ENCODE assay signal across 22 cellular contexts in genomic region chr1:160658956-160659255, GRCh38. TPM values are rescaled to one million over a fixed set of nuclear protein-coding genes. Genes with fewer than 3 reads are reported as not detected.
A peak's percentile ranks its signal among the peaks of the same experiment; 100 is the strongest.
DNase-seq lines count a peak whose midpoint lies in the region; ATAC-seq, FAIRE-seq and TF ChIP-seq lines count a peak whose summit lies in the region.
"Had no signal": no experiment of that assay in that cellular context is flagged by ENCODE, and none has a peak within 500 bp of the region (broad histone marks: within the 10 kb centered on the region; RNA-seq: fewer than 3 reads in every experiment).

No MANE protein-coding gene starts in this region.

- no peak overlapping the region for H3K4me2 ChIP-seq in K562 (ENCODE audit: insufficient read depth, low read length)

- H3K4me3 ChIP-seq in K562 (no peak overlapping the region), thymus (ENCODE audit: low read length) (no peak overlapping the region), right atrium auricular region (no peak overlapping the region)
- H3K4me3 ChIP-seq: GM12878, GM23248 had no signal

- H3K27ac ChIP-seq in K562 (ENCODE audit: extremely low read depth, low read depth, low read length) (no peak overlapping the region; the same call in 2 of the 3 replicates), thymus (ENCODE audit: low read depth) (peak overlapping the region; percentile 95), right atrium auricular region (no peak overlapping the region)
- H3K27ac ChIP-seq: GM23248 had no signal

- peaks cover 63% of the 10 kb centered on the region for H3K4me1 Mint-ChIP-seq in activated CD8-positive, alpha-beta T cell treated with anti-CD3 and anti-CD28 coated beads, Interleukin-2, amount 10 ng/mL, durations not matched to agents 7 days and 5 days (ENCODE audit: low read depth)
- peaks cover 43% of the 10 kb centered on the region for H3K4me1 Mint-ChIP-seq in activated CD8-positive, alpha-beta T cell treated with anti-CD3 and anti-CD28 coated beads for 36 hours (ENCODE audit: low read depth)
- peaks cover 32 to 68% (median 60%) of the 10 kb centered on the region in 4 donors for H3K4me1 Mint-ChIP-seq in naive thymus-derived CD8-positive, alpha-beta T cell

- peaks cover 0 to 15% of the 10 kb centered on the region in 2 experiments; a peak in 4 of 5 replicates for H3K4me1 ChIP-seq in K562 (replicated peaks in 1 of 2; ENCODE audit: control insufficient read depth in 2 of 2, insufficient read depth in 2 of 2, low read length in 2 of 2)
- peaks cover 57% of the 10 kb centered on the region for H3K4me1 ChIP-seq in thymus (ENCODE audit: control insufficient read depth, insufficient read depth, low read length)
- no peaks in the 10 kb centered on the region for H3K4me1 ChIP-seq in right atrium auricular region

- H3K9me3 Mint-ChIP-seq in activated CD8-positive, alpha-beta T cell treated with anti-CD3 and anti-CD28 coated beads, Interleukin-2, amount 10 ng/mL, durations not matched to agents 7 days and 5 days (ENCODE audit: insufficient read depth), result no peaks in the 10 kb centered on the region
- peaks cover 10% of the 10 kb centered on the region for H3K9me3 Mint-ChIP-seq in activated CD8-positive, alpha-beta T cell treated with anti-CD3 and anti-CD28 coated beads for 36 hours
- H3K9me3 Mint-ChIP-seq in naive thymus-derived CD8-positive, alpha-beta T cell, result peaks cover 0 to 4% (median 0%) of the 10 kb centered on the region in 9 donors

- CTCF ChIA-PET in activated CD8-positive, alpha-beta T cell treated with anti-CD3 and anti-CD28 coated beads, Interleukin-2, amount 10 ng/mL, durations not matched to agents 7 days and 5 days (lab: Charles Lee), result interaction anchor here (1.5 kb wide), 1 partner anchor 14 kb away, joined by 4 read pairs; no protein-coding TSS in a partner anchor
- CTCF ChIA-PET in activated CD8-positive, alpha-beta T cell treated with anti-CD3 and anti-CD28 coated beads for 36 hours (lab: Charles Lee), result interaction anchor here (1.4 to 1.5 kb wide), 2 partner anchors 64 to 66 kb away, joined by 3 read pairs; no protein-coding TSS in a partner anchor
- CTCF ChIA-PET in K562 (lab: Yijun Ruan, JAX; ENCODE audit: low intra/inter-chr PET ratio), result no interaction called here

- POLR2A ChIA-PET in activated CD8-positive, alpha-beta T cell treated with anti-CD3 and anti-CD28 coated beads, Interleukin-2, amount 10 ng/mL, durations not matched to agents 7 days and 5 days (lab: Charles Lee), result interaction anchor here (0.7 to 2.1 kb wide), 2 partner anchors 12 to 49 kb away, joined by 4 to 6 read pairs; partner anchors contain the start of gene SLAMF1
- POLR2A ChIA-PET in activated CD8-positive, alpha-beta T cell treated with anti-CD3 and anti-CD28 coated beads for 36 hours (lab: Charles Lee), result no interaction called here
- POLR2A ChIA-PET in K562 (lab: Yijun Ruan, JAX), result interaction anchor here (1.3 kb wide), 1 partner anchor 19 kb away, joined by 3 read pairs; no protein-coding TSS in a partner anchor
- POLR2A ChIA-PET in naive thymus-derived CD8-positive, alpha-beta T cell (lab: Charles Lee), result no interaction called here

- DNase-seq in activated CD8-positive, alpha-beta T cell treated with anti-CD3 and anti-CD28 coated beads, Interleukin-2, amount 10 ng/mL, durations not matched to agents 7 days and 5 days, result peak; percentile 19
- DNase-seq in activated CD8-positive, alpha-beta T cell treated with anti-CD3 and anti-CD28 coated beads for 36 hours, result no peak
- no peak for DNase-seq in GM12892 (ENCODE audit: insufficient read length)
- DNase-seq in K562 (ENCODE audit: extremely low read depth in 1 of 4, low spot score in 3 of 4), result peak in 1 of 4 experiments; percentile 20
- DNase-seq in right atrium auricular region (ENCODE audit: low spot score), result no peak
- DNase-seq in naive thymus-derived CD8-positive, alpha-beta T cell, result no peak
- DNase-seq: Calu3, DMS79, GM23248, HCEC 1CT, NCI-H1048, NCI-H1436 treated with DMSO at 0.1 percent for 48 hours, NCI-H2029 treated with DMSO at 0.1 percent for 48 hours, NCI-H2171 treated with DMSO at 0.1 percent for 48 hours, NCI-H748 treated with DMSO at 0.1 percent for 48 hours had no signal

- TF ChIP-seq POLR2A in GM12892 (IDR thresholded peaks at IDR 0.05; ENCODE audit: low read depth, low read length) (no peak), K562 (conservative IDR thresholded peaks at IDR 0.05) (no peak)

- no peak overlapping the region for H2AFZ ChIP-seq in K562 (ENCODE audit: low read depth, low read length)
- H2AFZ ChIP-seq: GM23248 had no signal

- H3K27me3 Mint-ChIP-seq in activated CD8-positive, alpha-beta T cell treated with anti-CD3 and anti-CD28 coated beads, Interleukin-2, amount 10 ng/mL, durations not matched to agents 7 days and 5 days (ENCODE audit: low read depth), result no peaks in the 10 kb centered on the region
- no peaks in the 10 kb centered on the region for H3K27me3 Mint-ChIP-seq in activated CD8-positive, alpha-beta T cell treated with anti-CD3 and anti-CD28 coated beads for 36 hours
- H3K27me3 Mint-ChIP-seq in naive thymus-derived CD8-positive, alpha-beta T cell, result no peaks in the 10 kb centered on the region

- in situ Hi-C loops in K562 (cut with MboI), result no loop called here

- WGBS in K562 (ENCODE audit: insufficient coverage, low coverage, missing lambda C conversion rate), result 90% methylated on average over 1 of the region's 1 CpG
- 100% methylated on average over 1 of the region's 1 CpG for WGBS in thymus

- H3K9me3 ChIP-seq in K562 (replicated peaks; ENCODE audit: control insufficient read depth, insufficient read depth, low read depth, low read length), result no peaks in the 10 kb centered on the region
- no peaks in the 10 kb centered on the region for H3K9me3 ChIP-seq in thymus (ENCODE audit: control insufficient read depth)
- H3K9me3 ChIP-seq in right atrium auricular region, result no peaks in the 10 kb centered on the region

- BruUV-seq in K562 (replicated peaks; lab: Mats Ljungman, UMichigan), result no TSS peak

- no peak overlapping the region for H3K9ac ChIP-seq in K562 (ENCODE audit: insufficient read depth in 1 of 2, low read depth in 2 of 2, low read length in 2 of 2)
- H3K9ac ChIP-seq: GM23248 had no signal

- H4K20me1 ChIP-seq in K562 (replicated peaks; ENCODE audit: control insufficient read depth, insufficient read depth, low read length), result no peaks in the 10 kb centered on the region

- no peaks in the 10 kb centered on the region for H3K9me1 ChIP-seq in K562 (ENCODE audit: control insufficient read depth, insufficient read depth, low read length)

- ATAC-seq in activated CD8-positive, alpha-beta T cell treated with anti-CD3 and anti-CD28 coated beads, Interleukin-2, amount 10 ng/mL, durations not matched to agents 7 days and 5 days, result no peak
- no peak for ATAC-seq in activated CD8-positive, alpha-beta T cell treated with anti-CD3 and anti-CD28 coated beads for 36 hours
- peak; percentile 56 for ATAC-seq in K562
- ATAC-seq in naive thymus-derived CD8-positive, alpha-beta T cell, result no peak
- ATAC-seq: GM12878 had no signal

- peaks cover 33% of the 10 kb centered on the region for H3K36me3 Mint-ChIP-seq in activated CD8-positive, alpha-beta T cell treated with anti-CD3 and anti-CD28 coated beads, Interleukin-2, amount 10 ng/mL, durations not matched to agents 7 days and 5 days (ENCODE audit: low read depth)
- H3K36me3 Mint-ChIP-seq in activated CD8-positive, alpha-beta T cell treated with anti-CD3 and anti-CD28 coated beads for 36 hours (ENCODE audit: low read depth), result peaks cover 9% of the 10 kb centered on the region
- H3K36me3 Mint-ChIP-seq in naive thymus-derived CD8-positive, alpha-beta T cell, result peaks cover 0 to 3% (median 0%) of the 10 kb centered on the region in 3 donors

- H3K79me2 ChIP-seq in K562 (ENCODE audit: control insufficient read depth, insufficient read depth, low read length), result no peaks in the 10 kb centered on the region

- H3K27ac Mint-ChIP-seq in activated CD8-positive, alpha-beta T cell treated with anti-CD3 and anti-CD28 coated beads, Interleukin-2, amount 10 ng/mL, durations not matched to agents 7 days and 5 days, result no peak overlapping the region
- no peak overlapping the region for H3K27ac Mint-ChIP-seq in activated CD8-positive, alpha-beta T cell treated with anti-CD3 and anti-CD28 coated beads for 36 hours
- H3K27ac Mint-ChIP-seq in naive thymus-derived CD8-positive, alpha-beta T cell, result peak overlapping the region in 1 of 10 donors; percentile 87

- TF ChIP-seq EP300 in K562 (IDR thresholded peaks at IDR 0.05; ENCODE audit: low read length), result no peak

- intact Hi-C loops in activated CD8-positive, alpha-beta T cell treated with anti-CD3 and anti-CD28 coated beads for 36 hours (cut with micrococcal nuclease), result no loop called here
- intact Hi-C loops in K562 (cut with micrococcal nuclease), result no loop called here

- no peak for TF ChIP-seq CTCF in activated CD8-positive, alpha-beta T cell treated with anti-CD3 and anti-CD28 coated beads for 36 hours (IDR thresholded peaks at IDR 0.05)
- TF ChIP-seq CTCF in K562 (IDR thresholded peaks at IDR 0.05 in 2 of 3, conservative IDR thresholded peaks at IDR 0.05 in 1 of 3; ENCODE audit: insufficient read depth in 2 of 3, low read depth in 1 of 3, low read length in 3 of 3), result no peak
- TF ChIP-seq CTCF in right atrium auricular region (IDR thresholded peaks at IDR 0.05), result no peak

- H3K36me3 ChIP-seq in K562 (ENCODE audit: control insufficient read depth, insufficient read depth, low read length) (no peaks in the 10 kb centered on the region), thymus (ENCODE audit: control insufficient read depth, insufficient read depth) (no peaks in the 10 kb centered on the region), right atrium auricular region (no peaks in the 10 kb centered on the region)

- TF ChIP-seq RAD21 in K562 (CRISPR knock-in tag; conservative IDR thresholded peaks at IDR 0.05 in 1 of 2, IDR thresholded peaks at IDR 0.05 in 1 of 2), result no peak

- no peaks in the 10 kb centered on the region for H3K27me3 ChIP-seq in K562 (ENCODE audit: control insufficient read depth in 2 of 2, insufficient read depth in 2 of 2, low read length in 2 of 2)
- H3K27me3 ChIP-seq in thymus (ENCODE audit: control insufficient read depth, insufficient read depth), result no peaks in the 10 kb centered on the region
- no peaks in the 10 kb centered on the region for H3K27me3 ChIP-seq in right atrium auricular region

- H3K4me3 Mint-ChIP-seq in activated CD8-positive, alpha-beta T cell treated with anti-CD3 and anti-CD28 coated beads, Interleukin-2, amount 10 ng/mL, durations not matched to agents 7 days and 5 days, result no peak overlapping the region
- no peak overlapping the region for H3K4me3 Mint-ChIP-seq in activated CD8-positive, alpha-beta T cell treated with anti-CD3 and anti-CD28 coated beads for 36 hours
- no peak overlapping the region for H3K4me3 Mint-ChIP-seq in naive thymus-derived CD8-positive, alpha-beta T cell

- FAIRE-seq in GM12892 (lab: Jason Lieb, UNC), result peak; percentile 62
- peak; percentile 23 for FAIRE-seq in K562 (lab: Jason Lieb, UNC)
- FAIRE-seq: GM12878 had no signal

RNA-seq across cellular contexts. Expression of gene SLAMF1, which starts 12.1 kb away (rescaled TPM):
- 10 to 100 TPM; 48.5 to 50.1 TPM for total RNA-seq in activated CD8-positive, alpha-beta T cell treated with anti-CD3 and anti-CD28 coated beads, Interleukin-2, amount 10 ng/mL, durations not matched to agents 7 days and 5 days
- 10 to 100 TPM; 65.9 to 67.8 TPM for total RNA-seq in activated CD8-positive, alpha-beta T cell treated with anti-CD3 and anti-CD28 coated beads for 36 hours
- 244 TPM for polyA plus RNA-seq in GM12892 (2012; ENCODE audit: missing spikeins)
- not detected in 2 replicates for total RNA-seq in K562 (2011; cell fraction: chromatin; rRNA removed; ENCODE audit: low replicate concordance)
- total RNA-seq in K562 (2011; cell fraction: nucleolus; rRNA removed), result not detected in 2 replicates
- not detected in 2 replicates for total RNA-seq in K562 (2011; cell fraction: nucleoplasm; rRNA removed)
- total RNA-seq in K562 (2014; rRNA removed) (not detected in 2 replicates), K562 (2014; rRNA removed; fragmentation: Illumina TruSeq; extraction: Trizol) (not detected in 2 replicates), K562 (2015; rRNA removed; fragmentation: Illumina TruSeq; extraction: Trizol) (0.04 and 0.15 TPM in 2 replicates), K562 (2021) (0.11 and 0.22 TPM in 2 replicates), right atrium auricular region (under 1 TPM; 0.11 to 0.31 TPM)
- polyA plus RNA-seq in K562 (2011; rRNA removed) (not detected in 2 replicates), K562 (2014; fragmentation: Illumina TruSeq; extraction: Trizol) (0.08 TPM in 1 of 2 replicates, not detected in the other), K562 (2014; fragmentation: Nextera tagmentation; extraction: Ambion mirVana) (under 1 TPM; 0.04 to 0.13 TPM), K562 (2014; rRNA removed) (0.17 TPM in 1 of 2 replicates, not detected in the other), thymus (115 TPM)
- not detected in 2 replicates for polyA plus RNA-seq in K562 (2011; cell fraction: cytosol; rRNA removed)
- polyA plus RNA-seq in K562 (2011; cell fraction: nucleus; rRNA removed), result not detected in 2 replicates
- polyA plus RNA-seq in K562 (2012), result 0.10 and 0.66 TPM in 2 replicates
- polyA minus RNA-seq in K562 (2011; rRNA and poly(A)+ RNA removed), result not detected in 2 replicates
- polyA minus RNA-seq in K562 (2011; cell fraction: cytosol; rRNA and poly(A)+ RNA removed), result not detected in 2 replicates
- polyA minus RNA-seq in K562 (2011; cell fraction: nucleus; rRNA and poly(A)+ RNA removed), result not detected in 2 replicates
- total RNA-seq in naive thymus-derived CD8-positive, alpha-beta T cell, result 10 to 100 TPM in 1 of 2 experiments, 1 to 10 TPM in 1; 9.8 to 11.1 TPM
- 1 to 10 TPM; 1.7 to 3.9 (median 3.7) TPM for polyA plus RNA-seq in naive thymus-derived CD8-positive, alpha-beta T cell
- total RNA-seq: Calu3, G401, GM23248, NCI-H460, SK-MEL-5 had no signal
- polyA plus RNA-seq: GM23248 had no signal

RNA-seq across cellular contexts. Expression of gene CD48, which starts 52.7 kb away (rescaled TPM):
- 100 to 1,000 TPM; 325 to 327 TPM for total RNA-seq in activated CD8-positive, alpha-beta T cell treated with anti-CD3 and anti-CD28 coated beads, Interleukin-2, amount 10 ng/mL, durations not matched to agents 7 days and 5 days
- total RNA-seq in activated CD8-positive, alpha-beta T cell treated with anti-CD3 and anti-CD28 coated beads for 36 hours, result 100 to 1,000 TPM; 379 to 388 TPM
- polyA plus RNA-seq in GM12892 (2012; ENCODE audit: missing spikeins), result 745 TPM
- not detected in 2 replicates for total RNA-seq in K562 (2011; cell fraction: chromatin; rRNA removed; ENCODE audit: low replicate concordance)
- not detected in 2 replicates for total RNA-seq in K562 (2011; cell fraction: nucleolus; rRNA removed)
- not detected in 2 replicates for total RNA-seq in K562 (2011; cell fraction: nucleoplasm; rRNA removed)
- total RNA-seq in K562 (2014; rRNA removed) (0.53 TPM in 1 of 2 replicates, not detected in the other), K562 (2014; rRNA removed; fragmentation: Illumina TruSeq; extraction: Trizol) (0.11 and 0.38 TPM in 2 replicates), K562 (2015; rRNA removed; fragmentation: Illumina TruSeq; extraction: Trizol) (0.40 and 0.94 TPM in 2 replicates), K562 (2021) (0.42 and 0.65 TPM in 2 replicates), right atrium auricular region (1 to 10 TPM; 1.2 to 3.2 TPM)
- polyA plus RNA-seq in K562 (2011; rRNA removed) (not detected in 2 replicates), K562 (2014; fragmentation: Illumina TruSeq; extraction: Trizol) (0.10 and 0.24 TPM in 2 replicates), K562 (2014; fragmentation: Nextera tagmentation; extraction: Ambion mirVana) (under 1 TPM in 1 of 2 experiments, not detected in 1; 0.27 TPM), K562 (2014; rRNA removed) (0.18 and 0.30 TPM in 2 replicates), thymus (157 TPM)
- 0.06 TPM in 1 of 2 replicates, not detected in the other for polyA plus RNA-seq in K562 (2011; cell fraction: cytosol; rRNA removed)
- polyA plus RNA-seq in K562 (2011; cell fraction: nucleus; rRNA removed), result not detected in 2 replicates
- polyA plus RNA-seq in K562 (2012), result 0.26 and 2.0 TPM in 2 replicates
- 0.27 TPM in 1 of 2 replicates, not detected in the other for polyA minus RNA-seq in K562 (2011; rRNA and poly(A)+ RNA removed)
- not detected in 2 replicates for polyA minus RNA-seq in K562 (2011; cell fraction: cytosol; rRNA and poly(A)+ RNA removed)
- polyA minus RNA-seq in K562 (2011; cell fraction: nucleus; rRNA and poly(A)+ RNA removed), result not detected in 2 replicates
- total RNA-seq in naive thymus-derived CD8-positive, alpha-beta T cell, result 100 to 1,000 TPM; 272 to 276 TPM
- 100 to 1,000 TPM; 186 to 213 (median 200) TPM for polyA plus RNA-seq in naive thymus-derived CD8-positive, alpha-beta T cell
- total RNA-seq: A673, Calu3, G401, GM23248, HT1080, NCI-H460, SK-MEL-5 had no signal
- polyA plus RNA-seq: GM23248 had no signal

Comparison
In these comparisons a context has a peak if more than half of its experiments do, and no peak if none do; other contexts are left out.
1. POLR2A ChIA-PET loops: an anchor here in activated CD8-positive, alpha-beta T cell treated with anti-CD3 and anti-CD28 coated beads, Interleukin-2, amount 10 ng/mL, durations not matched to agents 7 days and 5 days (0.7 to 2.1 kb wide) and K562 (1.3 kb wide); none called in activated CD8-positive, alpha-beta T cell treated with anti-CD3 and anti-CD28 coated beads for 36 hours and naive thymus-derived CD8-positive, alpha-beta T cell.
2. RNA of gene SLAMF1, which starts 12.1 kb away (total RNA-seq): 65.9 to 67.8 TPM in activated CD8-positive, alpha-beta T cell treated with anti-CD3 and anti-CD28 coated beads for 36 hours, 48.5 to 50.1 TPM in activated CD8-positive, alpha-beta T cell treated with anti-CD3 and anti-CD28 coated beads, Interleukin-2, amount 10 ng/mL, durations not matched to agents 7 days and 5 days and 9.8 to 11.1 TPM in naive thymus-derived CD8-positive, alpha-beta T cell; 0.11 to 0.31 TPM in right atrium auricular region and 0.04 to 0.22 TPM in K562; every median in the first group is over 4 times any median in the second.
3. RNA of gene CD48, which starts 52.7 kb away (total RNA-seq): 379 to 388 TPM in activated CD8-positive, alpha-beta T cell treated with anti-CD3 and anti-CD28 coated beads for 36 hours, 325 to 327 TPM in activated CD8-positive, alpha-beta T cell treated with anti-CD3 and anti-CD28 coated beads, Interleukin-2, amount 10 ng/mL, durations not matched to agents 7 days and 5 days and 272 to 276 TPM in naive thymus-derived CD8-positive, alpha-beta T cell; 1.2 to 3.2 TPM in right atrium auricular region and 0.11 to 0.94 TPM in K562; every median in the first group is over 10 times any median in the second.